In genomic region chr22:22696104-22696503, GRCh38 we compare ENCODE assay signal across 1 cellular context.
TF ChIP-seq lines count a peak whose summit lies in the region.

No MANE protein-coding gene starts in this region.

TF ChIP-seq in A549, 52 proteins besides CTCF, POLR2A, EP300 and RAD21 (continued from another document):
- no peak for TF ChIP-seq RARB (CRISPR knock-in tag; IDR thresholded peaks at IDR 0.05)
